ENCODE assay signal across 8 cellular contexts in the genomic region with DNA sequence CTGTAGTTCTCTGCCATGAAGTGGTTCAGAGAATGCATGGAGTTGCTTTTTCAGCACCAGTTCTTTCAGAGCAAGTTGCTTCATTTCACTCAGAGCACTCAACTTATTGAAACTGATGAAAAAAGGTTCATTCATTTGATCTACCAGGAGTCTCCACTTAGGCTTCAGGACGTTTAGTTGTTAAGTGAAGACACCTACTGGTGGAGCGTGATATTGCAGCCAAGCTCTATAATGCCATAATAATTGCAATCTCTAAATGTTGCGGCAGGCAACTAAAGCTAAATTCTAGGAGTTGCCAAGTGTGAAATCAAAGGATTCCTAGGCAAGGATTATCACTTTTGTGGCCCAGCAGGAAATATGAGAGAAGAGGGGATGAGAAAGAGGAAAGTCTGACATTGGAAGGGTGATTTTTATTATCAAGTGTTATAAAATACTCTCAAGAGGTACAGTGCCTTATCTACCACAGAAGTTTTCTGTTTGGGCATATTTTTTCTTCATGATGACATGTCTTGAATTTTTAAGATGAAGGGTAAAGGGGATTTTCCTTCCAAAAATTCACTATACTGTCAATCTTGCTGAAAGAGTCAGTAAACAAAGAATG.
DNase-seq lines count a peak whose midpoint lies in the region; ATAC-seq and TF ChIP-seq lines count a peak whose summit lies in the region.

No MANE protein-coding gene starts in this region.

- no peak for ATAC-seq in omental fat pad (ENCODE audit: low FRiP score)
- no peak for ATAC-seq in HG03565 (IDR thresholded peaks at IDR 0.05; ENCODE audit: unreplicated experiment)
- ATAC-seq in GM19023 (IDR thresholded peaks at IDR 0.05; ENCODE audit: unreplicated experiment), result no peak
- no peak for ATAC-seq in HG02885 (IDR thresholded peaks at IDR 0.05; ENCODE audit: poor library complexity, unreplicated experiment)

- peak in 2 of 3 experiments; percentile 11 to 12 for DNase-seq in activated CD8-positive, alpha-beta memory T cell treated with anti-CD3 and anti-CD28 coated beads for 48 hours (ENCODE audit: low read depth in 2 of 3, low spot score in 2 of 3)
- DNase-seq in activated CD8-positive, alpha-beta memory T cell treated with anti-CD3 and anti-CD28 coated beads for 24 hours, result no peak
- peak; percentile 68 for DNase-seq in NAMALWA (ENCODE audit: low spot score)
- DNase-seq in cardiac fibroblast (ENCODE audit: low read depth in 2 of 2), result peak; percentile 67 to 83
- DNase-seq in omental fat pad (ENCODE audit: low spot score), result peak; percentile 57

- H3K4me3 ChIP-seq in cardiac fibroblast (replicated peaks in 1 of 2; ENCODE audit: low read depth in 2 of 2, low read length in 2 of 2), result no peak overlapping the region

- TF ChIP-seq CTCF in cardiac fibroblast (IDR thresholded peaks at IDR 0.05; ENCODE audit: low read depth, low read length), result peak; percentile 82
- TF ChIP-seq CTCF in omental fat pad (IDR thresholded peaks at IDR 0.05), result no peak
